In genomic region chr2:9493478-9493877, GRCh38 we compare ENCODE assay signal across 16 cellular contexts. TPM values are rescaled to one million over a fixed set of nuclear protein-coding genes. Genes with fewer than 3 reads are reported as not detected.
DNase-seq lines count a peak whose midpoint lies in the region; ATAC-seq, FAIRE-seq and TF ChIP-seq lines count a peak whose summit lies in the region.
"Had no signal": no experiment of that assay in that cellular context is flagged by ENCODE, and none has a peak within 500 bp of the region (broad histone marks: within the 10 kb centered on the region; RNA-seq: fewer than 3 reads in every experiment).

No MANE protein-coding gene starts in this region.

- ATAC-seq in GM12878 = no peak
- ATAC-seq in stimulated activated naive CD8-positive, alpha-beta T cell treated with anti-CD3 and anti-CD28 coated beads, Interleukin-15, amount 100 ng/mL, for 72 hours = peak; percentile 57
- ATAC-seq: PC-3 had no signal

- DNase-seq in activated naive CD4-positive, alpha-beta T cell treated with anti-CD3 and anti-CD28 coated beads, Interleukin-2, amount 50 U/mL, for 16 hours = no peak
- DNase-seq in GM12878 (ENCODE audit: low read depth, low spot score) (no peak), NCI-H2227 treated with DMSO at 0.1 percent for 48 hours (lab: John Stamatoyannopoulos, UW) (no peak), HAP-1 (ENCODE audit: low spot score in 2 of 2) (no peak)
- DNase-seq in stimulated activated naive CD8-positive, alpha-beta T cell treated with anti-CD3 and anti-CD28 coated beads, Interleukin-15, amount 100 ng/mL, for 72 hours = no peak
- DNase-seq: COR-L47, DMS153, EL, H9, MG63, NCI-H1092 treated with DMSO at 0.1 percent for 48 hours, NCI-H1694, NCI-H446, PC-3 had no signal

- POLR2A ChIA-PET in GM12878 (lab: Charles Lee) = no interaction called here

- H3K36me3 Mint-ChIP-seq in activated naive CD4-positive, alpha-beta T cell treated with anti-CD3 and anti-CD28 coated beads, Interleukin-2, amount 50 U/mL, for 24 hours = peaks cover 15% of the 10 kb centered on the region
- H3K36me3 Mint-ChIP-seq in IgD-negative memory B cell = no peaks in the 10 kb centered on the region

- TF ChIP-seq POLR2A in GM12878 (IDR thresholded peaks at IDR 0.05; ENCODE audit: low read depth, low read length) = no peak

- TF ChIP-seq CTCF in GM12878 (IDR thresholded peaks at IDR 0.05 in 2 of 3, conservative IDR thresholded peaks at IDR 0.05 in 1 of 3; ENCODE audit: control insufficient read depth in 2 of 3, extremely low read depth in 1 of 3, insufficient read depth in 1 of 3, low read depth in 3 of 3, low read length in 3 of 3) = no peak

- BruUV-seq in GM12878 (replicated peaks; lab: Mats Ljungman, UMichigan) = no TSS peak

- H3K27me3 ChIP-seq in GM12878 (replicated peaks in 1 of 2; ENCODE audit: control insufficient read depth in 2 of 2, insufficient read depth in 2 of 2, low read length in 1 of 2) = no peaks in the 10 kb centered on the region
- H3K27me3 ChIP-seq in HAP-1 (ENCODE audit: low read depth) = no peaks in the 10 kb centered on the region
- H3K27me3 ChIP-seq: MG63 had no signal

- no peak overlapping the region for H2AFZ ChIP-seq in GM12878 (ENCODE audit: control insufficient read depth, low read depth, low read length)

- H3K4me3 ChIP-seq in GM12878 (no peak overlapping the region), HAP-1 (no peak overlapping the region)
- H3K4me3 ChIP-seq: MG63 had no signal

- peaks cover 31% of the 10 kb centered on the region for H3K4me1 Mint-ChIP-seq in activated naive CD4-positive, alpha-beta T cell treated with anti-CD3 and anti-CD28 coated beads, Interleukin-2, amount 50 U/mL, for 24 hours
- peaks cover 0 to 3% (median 0%) of the 10 kb centered on the region in 3 donors for H3K4me1 Mint-ChIP-seq in IgD-negative memory B cell
- peaks cover 40% of the 10 kb centered on the region for H3K4me1 Mint-ChIP-seq in stimulated activated naive CD8-positive, alpha-beta T cell treated with anti-CD3 and anti-CD28 coated beads, Interleukin-15, amount 100 ng/mL, for 72 hours
- H3K4me1 Mint-ChIP-seq: H9 had no signal

- no peaks in the 10 kb centered on the region for H3K4me1 ChIP-seq in GM12878 (ENCODE audit: control insufficient read depth, insufficient read depth, low read length)
- H3K4me1 ChIP-seq in HAP-1 = no peaks in the 10 kb centered on the region

- SMC1A ChIA-PET in GM12878 (lab: Charles Lee; ENCODE audit: uncharacterized antibody, unreplicated experiment) = interaction anchor here (1.1 kb wide), 1 partner anchor 10 kb away, joined by 3 read pairs; no protein-coding TSS in a partner anchor

- TF ChIP-seq RAD21 in GM12878 (IDR thresholded peaks at IDR 0.05; ENCODE audit: insufficient read depth, low read depth, low read length) = no peak

- peaks cover 26 to 45% of the 10 kb centered on the region in 2 experiments for H3K36me3 ChIP-seq in GM12878 (ENCODE audit: control insufficient read depth in 2 of 2, insufficient read depth in 2 of 2, low read length in 1 of 2)
- H3K36me3 ChIP-seq in HAP-1 (replicated peaks) = peaks cover 42% of the 10 kb centered on the region

- H3K9me3 ChIP-seq in GM12878 (replicated peaks; ENCODE audit: control insufficient read depth, insufficient read depth, low read length) = no peaks in the 10 kb centered on the region
- H3K9me3 ChIP-seq in HAP-1 = no peaks in the 10 kb centered on the region
- H3K9me3 ChIP-seq: MG63 had no signal

- peak overlapping the region; percentile 53 for H3K27ac Mint-ChIP-seq in activated naive CD4-positive, alpha-beta T cell treated with anti-CD3 and anti-CD28 coated beads, Interleukin-2, amount 50 U/mL, for 24 hours
- peak overlapping the region; percentile 12 to 61 (median 19) for H3K27ac Mint-ChIP-seq in IgD-negative memory B cell
- H3K27ac Mint-ChIP-seq in stimulated activated naive CD8-positive, alpha-beta T cell treated with anti-CD3 and anti-CD28 coated beads, Interleukin-15, amount 100 ng/mL, for 72 hours = no peak overlapping the region
- H3K27ac Mint-ChIP-seq: H9 had no signal

- no peak for FAIRE-seq in GM12878 (lab: Jason Lieb, UNC)

- no peak overlapping the region for H3K4me2 ChIP-seq in GM12878 (ENCODE audit: control insufficient read depth, insufficient read depth)

- H4K20me1 ChIP-seq in GM12878 (ENCODE audit: control insufficient read depth, insufficient read depth) = no peaks in the 10 kb centered on the region

- no peaks in the 10 kb centered on the region for H3K79me2 ChIP-seq in GM12878 (ENCODE audit: control insufficient read depth, insufficient read depth, low read length)

- CTCF ChIA-PET in GM12878 (lab: Yijun Ruan, JAX) = no interaction called here

- no peaks in the 10 kb centered on the region for H3K9me3 Mint-ChIP-seq in activated naive CD4-positive, alpha-beta T cell treated with anti-CD3 and anti-CD28 coated beads, Interleukin-2, amount 50 U/mL, for 24 hours
- H3K9me3 Mint-ChIP-seq in IgD-negative memory B cell = no peaks in the 10 kb centered on the region
- H3K9me3 Mint-ChIP-seq in stimulated activated naive CD8-positive, alpha-beta T cell treated with anti-CD3 and anti-CD28 coated beads, Interleukin-15, amount 100 ng/mL, for 72 hours = no peaks in the 10 kb centered on the region
- H3K9me3 Mint-ChIP-seq: H9 had no signal

- RAD21 ChIA-PET in GM12878 (lab: Charles Lee; ENCODE audit: unreplicated experiment) = no interaction called here

- 1% methylated on average over 3 of the region's 3 CpGs for WGBS in GM12878 (ENCODE audit: insufficient coverage, insufficient replicate concordance, low lambda C conversion rate, missing lambda C conversion rate)

- no peak overlapping the region for H3K4me3 Mint-ChIP-seq in activated naive CD4-positive, alpha-beta T cell treated with anti-CD3 and anti-CD28 coated beads, Interleukin-2, amount 50 U/mL, for 24 hours
- no peak overlapping the region for H3K4me3 Mint-ChIP-seq in IgD-negative memory B cell
- no peak overlapping the region for H3K4me3 Mint-ChIP-seq in stimulated activated naive CD8-positive, alpha-beta T cell treated with anti-CD3 and anti-CD28 coated beads, Interleukin-15, amount 100 ng/mL, for 72 hours
- H3K4me3 Mint-ChIP-seq: H9 had no signal

- intact Hi-C loops in GM12878 (cut with micrococcal nuclease; ENCODE audit: unreplicated experiment) = no loop called here

- no peak overlapping the region for H3K27ac ChIP-seq in GM12878 (ENCODE audit: control insufficient read depth, insufficient read depth)

- no peak overlapping the region for H3K9ac ChIP-seq in GM12878 (ENCODE audit: control insufficient read depth, insufficient read depth, low read length)

- no peak for TF ChIP-seq EP300 in GM12878 (IDR thresholded peaks at IDR 0.05; ENCODE audit: borderline replicate concordance in 1 of 2, control insufficient read depth in 1 of 2, low read depth in 2 of 2, low read length in 2 of 2)

- in situ Hi-C loops in GM12878 (cut with MboI) (no loop called here), HAP-1 (cut with MboI; ENCODE audit: low sequenced_read_pairs) (no loop called here)

- no peaks in the 10 kb centered on the region for H3K27me3 Mint-ChIP-seq in activated naive CD4-positive, alpha-beta T cell treated with anti-CD3 and anti-CD28 coated beads, Interleukin-2, amount 50 U/mL, for 24 hours
- H3K27me3 Mint-ChIP-seq in IgD-negative memory B cell = no peaks in the 10 kb centered on the region
- H3K27me3 Mint-ChIP-seq in stimulated activated naive CD8-positive, alpha-beta T cell treated with anti-CD3 and anti-CD28 coated beads, Interleukin-15, amount 100 ng/mL, for 72 hours = no peaks in the 10 kb centered on the region

TF ChIP-seq in GM12878, 131 proteins besides CTCF, POLR2A, EP300 and RAD21:
- TF ChIP-seq NR2C1 (IDR thresholded peaks at IDR 0.05) (no peak), ATF2 (IDR thresholded peaks at IDR 0.05; ENCODE audit: low read length) (peak; percentile 17; the same call in 1 of the 2 replicates)

RNA-seq across cellular contexts. Expression of gene IAH1, which starts 19.1 kb away (rescaled TPM):
- polyA plus RNA-seq in IgD-negative memory B cell (73.4 TPM), GM12878 (2011; rRNA removed) (120 and 141 TPM in 2 replicates), GM12878 (2014; fragmentation: Illumina TruSeq; extraction: Trizol) (72.0 and 72.2 TPM in 2 replicates), GM12878 (2014; fragmentation: Nextera tagmentation; extraction: Ambion mirVana) (100 to 1,000 TPM; 120 to 125 TPM), GM12878 (2014; rRNA removed) (60.2 and 67.9 TPM in 2 replicates), GM12878 (2016; fragmentation: Nextera tagmentation; extraction: Ambion mirVana) (10 to 100 TPM; 78.6 to 83.3 TPM)
- total RNA-seq in GM12878 (2013; cell fraction: nucleolus; rRNA removed) = 45.9 and 50.2 TPM in 2 replicates
- total RNA-seq in GM12878 (2014; rRNA removed) (62.6 and 73.0 TPM in 2 replicates), GM12878 (2014; rRNA removed; fragmentation: Illumina TruSeq; extraction: Trizol) (60.3 and 61.7 TPM in 2 replicates), GM12878 (2021) (56.8 and 57.4 TPM in 2 replicates)
- 85.7 TPM for polyA plus RNA-seq in GM12878 (2011; ENCODE audit: low read depth)
- 76.8 and 90.2 TPM in 2 replicates for polyA plus RNA-seq in GM12878 (2011; cell fraction: cytosol; rRNA removed)
- 37.2 and 58.7 TPM in 2 replicates for polyA plus RNA-seq in GM12878 (2011; cell fraction: nucleus; rRNA removed)
- 62.2 and 82.7 TPM in 2 replicates for polyA plus RNA-seq in GM12878 (2012)
- polyA minus RNA-seq in GM12878 (2011; rRNA and poly(A)+ RNA removed) = 65.0 and 80.6 TPM in 2 replicates
- 19.2 and 22.7 TPM in 2 replicates for polyA minus RNA-seq in GM12878 (2011; cell fraction: cytosol; rRNA and poly(A)+ RNA removed)
- 16.2 and 20.2 TPM in 2 replicates for polyA minus RNA-seq in GM12878 (2011; cell fraction: nucleus; rRNA and poly(A)+ RNA removed)

Comparison
In these comparisons a context has a peak if more than half of its experiments do, and no peak if none do; other contexts are left out.
1. H3K27ac Mint-ChIP-seq: peak in activated naive CD4-positive, alpha-beta T cell treated with anti-CD3 and anti-CD28 coated beads, Interleukin-2, amount 50 U/mL, for 24 hours (single experiment) and IgD-negative memory B cell (3 of 3); none in stimulated activated naive CD8-positive, alpha-beta T cell treated with anti-CD3 and anti-CD28 coated beads, Interleukin-15, amount 100 ng/mL, for 72 hours (0 of 2).